ENCODE assay signal across 28 cellular contexts in the genomic region with DNA sequence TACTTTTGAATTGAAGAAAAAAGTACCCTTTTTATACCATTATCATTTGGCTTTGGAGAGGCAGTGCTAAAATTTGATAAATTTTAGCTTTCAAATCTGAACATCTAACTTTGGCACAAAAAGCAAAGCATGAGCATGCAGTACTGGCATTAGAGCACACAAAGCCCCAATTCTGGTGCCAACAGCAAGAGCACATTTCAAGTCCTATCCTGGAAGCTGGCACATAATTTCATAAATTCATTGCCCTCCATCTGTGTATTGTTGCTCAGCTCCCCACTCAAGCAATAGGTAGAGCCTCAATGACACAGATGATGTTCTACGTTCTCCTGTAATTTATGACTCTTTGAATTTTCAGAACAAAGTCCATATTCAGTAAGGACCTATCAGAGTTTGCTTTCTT.
DNase-seq lines count a peak whose midpoint lies in the region; ATAC-seq, FAIRE-seq and TF ChIP-seq lines count a peak whose summit lies in the region.
"Had no signal": no experiment of that assay in that cellular context is flagged by ENCODE, and none has a peak within 500 bp of the region (broad histone marks: within the 10 kb centered on the region; RNA-seq: fewer than 3 reads in every experiment).

No MANE protein-coding gene starts in this region.

- H3K4me1 ChIP-seq in GM23338 (ENCODE audit: insufficient read depth) (no peaks in the 10 kb centered on the region), small intestine (ENCODE audit: control insufficient read depth in 2 of 2, insufficient read depth in 1 of 2, low read depth in 1 of 2, low read length in 1 of 2) (no peaks in the 10 kb centered on the region), psoas muscle (no peaks in the 10 kb centered on the region)
- H3K4me1 ChIP-seq: BLaER1 treated with 17β-estradiol and CSF1 and Interleukin-3, amounts not matched to agents 10 nM and 100 nM; SJSA1 had no signal

- no peaks in the 10 kb centered on the region for H3K36me3 ChIP-seq in GM23338 (ENCODE audit: insufficient read depth)
- H3K36me3 ChIP-seq in small intestine (ENCODE audit: control insufficient read depth in 2 of 2, insufficient read depth in 2 of 2, low read length in 2 of 2): no peaks in the 10 kb centered on the region
- H3K36me3 ChIP-seq in psoas muscle (ENCODE audit: insufficient read depth in 1 of 2, low read depth in 1 of 2): no peaks in the 10 kb centered on the region
- H3K36me3 ChIP-seq: BLaER1 treated with 17β-estradiol and CSF1 and Interleukin-3, amounts not matched to agents 10 nM and 100 nM; SJSA1 had no signal

- H3K4me3 ChIP-seq in GM23338 (no peak overlapping the region), small intestine (ENCODE audit: low read depth in 1 of 2, low read length in 2 of 2) (no peak overlapping the region), psoas muscle (no peak overlapping the region)
- H3K4me3 ChIP-seq: BLaER1 treated with 17β-estradiol and CSF1 and Interleukin-3, amounts not matched to agents 10 nM and 100 nM; GM12878; K562; SJSA1 had no signal

- peak overlapping the region; percentile 19; the same call in 1 of the 2 replicates for H2AFZ ChIP-seq in GM23338

- H3K9me3 ChIP-seq in small intestine (ENCODE audit: control insufficient read depth, low read depth): no peaks in the 10 kb centered on the region
- H3K9me3 ChIP-seq in psoas muscle: no peaks in the 10 kb centered on the region
- H3K9me3 ChIP-seq: BLaER1 treated with 17β-estradiol and CSF1 and Interleukin-3, amounts not matched to agents 10 nM and 100 nM; SJSA1 had no signal

- ATAC-seq in GM23338 (no peak), HG02981 (IDR thresholded peaks at IDR 0.05; ENCODE audit: unreplicated experiment) (no peak), psoas muscle (no peak)
- ATAC-seq: GM12878, K562 had no signal

- intact Hi-C loops in psoas muscle (cut with DNase I): no loop called here

- no peak overlapping the region for H3K27ac ChIP-seq in GM23338 (ENCODE audit: low read depth)
- no peak overlapping the region for H3K27ac ChIP-seq in small intestine (ENCODE audit: low read depth in 1 of 2, low read length in 1 of 2)
- H3K27ac ChIP-seq in psoas muscle: no peak overlapping the region
- H3K27ac ChIP-seq: BLaER1 treated with 17β-estradiol and CSF1 and Interleukin-3, amounts not matched to agents 10 nM and 100 nM; SJSA1 had no signal

- TF ChIP-seq CTCF in GM23338 (conservative IDR thresholded peaks at IDR 0.05; ENCODE audit: low read depth in 2 of 2) (no peak), psoas muscle (IDR thresholded peaks at IDR 0.05) (no peak)

- H3K4me1 Mint-ChIP-seq in GM23338: no peaks in the 10 kb centered on the region

- no peaks in the 10 kb centered on the region for H3K9me3 Mint-ChIP-seq in GM23338

- H3K27me3 Mint-ChIP-seq in GM23338 (ENCODE audit: insufficient read depth, low read depth, poor library complexity): no peaks in the 10 kb centered on the region
- H3K27me3 Mint-ChIP-seq: CD4-positive, alpha-beta T cell had no signal

- FAIRE-seq in small intestine (lab: Jason Lieb, UNC): no peak
- FAIRE-seq: A204.1, G401.6, GM12878, H1, HTR-8/SVneo, K562 had no signal

- no peaks in the 10 kb centered on the region for H3K27me3 ChIP-seq in GM23338 (ENCODE audit: insufficient read depth)
- no peaks in the 10 kb centered on the region for H3K27me3 ChIP-seq in small intestine (ENCODE audit: control insufficient read depth in 2 of 2, insufficient read depth in 2 of 2, low read length in 2 of 2)
- H3K27me3 ChIP-seq in psoas muscle (ENCODE audit: insufficient read depth in 3 of 3, low read length in 2 of 3): no peaks in the 10 kb centered on the region
- H3K27me3 ChIP-seq: BLaER1 treated with 17β-estradiol and CSF1 and Interleukin-3, amounts not matched to agents 10 nM and 100 nM; SJSA1 had no signal

- no peaks in the 10 kb centered on the region for H3K36me3 Mint-ChIP-seq in GM23338 (ENCODE audit: low read depth)

- no peak for DNase-seq in GM23338 (ENCODE audit: low spot score)
- peak; percentile 94 to 97 for DNase-seq in NCI-H446 (lab: John Stamatoyannopoulos, UW)
- DNase-seq in cerebellum (ENCODE audit: low spot score): peak; percentile 77
- DNase-seq in middle frontal gyrus (ENCODE audit: extremely low spot score, low spot score): peak; percentile 39
- no peak for DNase-seq in small intestine
- no peak for DNase-seq in psoas muscle
- DNase-seq: CD4-positive, alpha-beta T cell; DMS53; HCEC 1CT; Kasumi-1; MV-4-11; NCI-H187; NCI-H2081 treated with DMSO at 0.1 percent for 48 hours; NCI-H2171; NCI-H226; NCI-H524 treated with DMSO at 0.1 percent for 48 hours; NCI-H82; Right ventricle myocardium superior; RPMI8226 had no signal

- H3F3A ChIP-seq in GM23338 (replicated peaks; ENCODE audit: low read depth): no peaks in the 10 kb centered on the region

- no peaks in the 10 kb centered on the region for H3K9me2 ChIP-seq in GM23338 (ENCODE audit: insufficient read depth)

- no peak overlapping the region for H3K27ac Mint-ChIP-seq in GM23338
- H3K27ac Mint-ChIP-seq: CD4-positive, alpha-beta T cell had no signal

- H3K79me2 ChIP-seq in GM23338 (replicated peaks; ENCODE audit: insufficient read depth): no peaks in the 10 kb centered on the region

- WGBS in small intestine, 3 donors: 37 to 67% (median 52%) methylated on average over 1 of the region's 1 CpG
- WGBS in psoas muscle, 3 donors: 28 to 50% (median 29%) methylated on average over 1 of the region's 1 CpG

- no peaks in the 10 kb centered on the region for H4K20me1 ChIP-seq in GM23338 (replicated peaks; ENCODE audit: insufficient read depth)
- H4K20me1 ChIP-seq: BLaER1 treated with 17β-estradiol and CSF1 and Interleukin-3, amounts not matched to agents 10 nM and 100 nM had no signal

- H3K4me3 Mint-ChIP-seq in GM23338: no peak overlapping the region
- H3K4me3 Mint-ChIP-seq: CD4-positive, alpha-beta T cell had no signal

- H3K4me2 ChIP-seq in GM23338: no peak overlapping the region
- H3K4me2 ChIP-seq: BLaER1 treated with 17β-estradiol and CSF1 and Interleukin-3, amounts not matched to agents 10 nM and 100 nM had no signal

TF ChIP-seq in GM23338, 12 proteins besides CTCF, POLR2A, EP300 and RAD21 (continues in another document):
- TF ChIP-seq NANOG (IDR thresholded peaks at IDR 0.05; ENCODE audit: borderline replicate concordance): no peak
- no peak for TF ChIP-seq EZH2 (IDR thresholded peaks at IDR 0.05; ENCODE audit: low read depth, unreplicated experiment)
- TF ChIP-seq, protein P1, sequence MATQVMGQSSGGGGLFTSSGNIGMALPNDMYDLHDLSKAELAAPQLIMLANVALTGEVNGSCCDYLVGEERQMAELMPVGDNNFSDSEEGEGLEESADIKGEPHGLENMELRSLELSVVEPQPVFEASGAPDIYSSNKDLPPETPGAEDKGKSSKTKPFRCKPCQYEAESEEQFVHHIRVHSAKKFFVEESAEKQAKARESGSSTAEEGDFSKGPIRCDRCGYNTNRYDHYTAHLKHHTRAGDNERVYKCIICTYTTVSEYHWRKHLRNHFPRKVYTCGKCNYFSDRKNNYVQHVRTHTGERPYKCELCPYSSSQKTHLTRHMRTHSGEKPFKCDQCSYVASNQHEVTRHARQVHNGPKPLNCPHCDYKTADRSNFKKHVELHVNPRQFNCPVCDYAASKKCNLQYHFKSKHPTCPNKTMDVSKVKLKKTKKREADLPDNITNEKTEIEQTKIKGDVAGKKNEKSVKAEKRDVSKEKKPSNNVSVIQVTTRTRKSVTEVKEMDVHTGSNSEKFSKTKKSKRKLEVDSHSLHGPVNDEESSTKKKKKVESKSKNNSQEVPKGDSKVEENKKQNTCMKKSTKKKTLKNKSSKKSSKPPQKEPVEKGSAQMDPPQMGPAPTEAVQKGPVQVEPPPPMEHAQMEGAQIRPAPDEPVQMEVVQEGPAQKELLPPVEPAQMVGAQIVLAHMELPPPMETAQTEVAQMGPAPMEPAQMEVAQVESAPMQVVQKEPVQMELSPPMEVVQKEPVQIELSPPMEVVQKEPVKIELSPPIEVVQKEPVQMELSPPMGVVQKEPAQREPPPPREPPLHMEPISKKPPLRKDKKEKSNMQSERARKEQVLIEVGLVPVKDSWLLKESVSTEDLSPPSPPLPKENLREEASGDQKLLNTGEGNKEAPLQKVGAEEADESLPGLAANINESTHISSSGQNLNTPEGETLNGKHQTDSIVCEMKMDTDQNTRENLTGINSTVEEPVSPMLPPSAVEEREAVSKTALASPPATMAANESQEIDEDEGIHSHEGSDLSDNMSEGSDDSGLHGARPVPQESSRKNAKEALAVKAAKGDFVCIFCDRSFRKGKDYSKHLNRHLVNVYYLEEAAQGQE (IDR thresholded peaks at IDR 0.05; ENCODE audit: unreplicated experiment): no peak
- no peak for TF ChIP-seq JUNB (IDR thresholded peaks at IDR 0.05; ENCODE audit: unreplicated experiment)
- TF ChIP-seq ZNF114 (CRISPR knock-in tag; IDR thresholded peaks at IDR 0.05): no peak
- no peak for TF ChIP-seq EZH2phosphoT487 (IDR thresholded peaks at IDR 0.05; ENCODE audit: unreplicated experiment)
- no peak for TF ChIP-seq CREB1 (CRISPR knock-in tag; IDR thresholded peaks at IDR 0.05; ENCODE audit: low read depth)

Comparison
In these comparisons a context has a peak if more than half of its experiments do, and no peak if none do; other contexts are left out.
1. DNase-seq: peak in NCI-H446 (2 of 2), cerebellum (single experiment) and middle frontal gyrus (single experiment); none in GM23338 (single experiment), small intestine (single experiment) and psoas muscle (0 of 2).